ENCODE assay signal across 13 cellular contexts in the genomic region with DNA sequence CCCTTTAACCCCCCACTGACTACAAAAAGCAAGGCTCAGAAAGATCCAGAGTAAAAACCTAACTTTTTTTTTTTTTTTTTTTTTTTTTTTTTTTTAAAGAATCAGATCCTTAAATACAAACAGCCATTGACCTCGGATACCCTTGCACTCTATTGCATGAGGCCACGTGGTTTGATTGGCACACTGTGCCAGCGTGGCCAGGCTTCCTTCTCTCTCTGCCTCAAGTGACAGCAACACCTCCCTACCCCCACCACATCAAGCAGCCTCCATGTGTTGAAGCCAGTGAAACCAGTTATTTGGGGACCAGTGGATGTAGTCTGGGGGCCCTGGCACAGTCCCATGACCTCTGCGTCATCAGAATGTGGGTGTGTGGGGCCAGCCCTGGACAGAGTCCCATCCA.
DNase-seq lines count a peak whose midpoint lies in the region; ATAC-seq and TF ChIP-seq lines count a peak whose summit lies in the region.
"Had no signal": no experiment of that assay in that cellular context is flagged by ENCODE, and none has a peak within 500 bp of the region (broad histone marks: within the 10 kb centered on the region; RNA-seq: fewer than 3 reads in every experiment).

No MANE protein-coding gene starts in this region.

- H3K27me3 Mint-ChIP-seq in activated T-helper 17 cell treated with anti-CD3 and anti-CD28 coated beads, Interleukin-2, amount 50 U/mL, for 72 hours: no peaks in the 10 kb centered on the region
- H3K27me3 Mint-ChIP-seq: natural killer cell treated with Interleukin-12 subunit alpha and Interleukin-12 subunit beta and Interleukin-15 and Interleukin-18, amount 100 ng/mL, for 72 hours had no signal

- ATAC-seq in activated T-helper 17 cell treated with anti-CD3 and anti-CD28 coated beads, Interleukin-2, amount 50 U/mL, for 72 hours (replicated peaks): no peak
- ATAC-seq in left colon (peak; percentile 71), gastrocnemius medialis (peak in 1 of 2 donors; percentile 47)
- ATAC-seq: natural killer cell treated with Interleukin-12 subunit alpha and Interleukin-12 subunit beta and Interleukin-15 and Interleukin-18, amount 100 ng/mL, for 72 hours had no signal

- no peaks in the 10 kb centered on the region for H3K9me3 Mint-ChIP-seq in activated T-helper 17 cell treated with anti-CD3 and anti-CD28 coated beads, Interleukin-2, amount 50 U/mL, for 72 hours
- H3K9me3 Mint-ChIP-seq: natural killer cell treated with Interleukin-12 subunit alpha and Interleukin-12 subunit beta and Interleukin-15 and Interleukin-18, amount 100 ng/mL, for 72 hours had no signal

- H3K36me3 ChIP-seq in gastrocnemius medialis (peaks cover 0 to 13% of the 10 kb centered on the region in 2 donors), A673 (ENCODE audit: insufficient read depth, low read length, poor library complexity, severe bottlenecking) (no peaks in the 10 kb centered on the region)

- POLR2A ChIA-PET in A673 (lab: Charles Lee; ENCODE audit: low non-redundant PET): no interaction called here

- H3K4me1 ChIP-seq in gastrocnemius medialis: peaks cover 22 to 24% of the 10 kb centered on the region in 2 donors
- no peaks in the 10 kb centered on the region for H3K4me1 ChIP-seq in A673 (ENCODE audit: insufficient read depth, low read length, poor library complexity, severe bottlenecking)

- H3K36me3 Mint-ChIP-seq in activated T-helper 17 cell treated with anti-CD3 and anti-CD28 coated beads, Interleukin-2, amount 50 U/mL, for 72 hours (ENCODE audit: low read depth): peaks cover 77% of the 10 kb centered on the region

- peak overlapping the region; percentile 50 for H3K27ac Mint-ChIP-seq in activated T-helper 17 cell treated with anti-CD3 and anti-CD28 coated beads, Interleukin-2, amount 50 U/mL, for 72 hours

- no peak overlapping the region for H3K4me3 Mint-ChIP-seq in activated T-helper 17 cell treated with anti-CD3 and anti-CD28 coated beads, Interleukin-2, amount 50 U/mL, for 72 hours
- H3K4me3 Mint-ChIP-seq: natural killer cell treated with Interleukin-12 subunit alpha and Interleukin-12 subunit beta and Interleukin-15 and Interleukin-18, amount 100 ng/mL, for 72 hours had no signal

- CTCF ChIA-PET in A673 (lab: Charles Lee): no interaction called here

- TF ChIP-seq POLR2A in gastrocnemius medialis (IDR thresholded peaks at IDR 0.05): no peak

- no peaks in the 10 kb centered on the region for H3K9me3 ChIP-seq in gastrocnemius medialis
- H3K9me3 ChIP-seq in A673 (ENCODE audit: low read depth, low read length, poor library complexity, severe bottlenecking): no peaks in the 10 kb centered on the region

- BruUV-seq in A673 (replicated peaks; lab: Mats Ljungman, UMichigan): no TSS peak

- H3K4me1 Mint-ChIP-seq in activated T-helper 17 cell treated with anti-CD3 and anti-CD28 coated beads, Interleukin-2, amount 50 U/mL, for 72 hours: peaks cover 4% of the 10 kb centered on the region

- H3K4me3 ChIP-seq in gastrocnemius medialis: no peak overlapping the region
- no peak overlapping the region for H3K4me3 ChIP-seq in A673 (ENCODE audit: low read depth, low read length, poor library complexity, severe bottlenecking)

- in situ Hi-C loops in gastrocnemius medialis (cut with MboI; ENCODE audit: low sequenced_read_pairs in 4 of 4): loop anchor here in 2 of 4 donors (25.0 kb wide), 1 partner anchor 126 kb away; the partner anchor contains the start of gene ANKH (in 2 of the 2)

- H3K27ac ChIP-seq in gastrocnemius medialis (peak overlapping the region; percentile 26 to 75 (median 61)), A673 (ENCODE audit: low read depth, low read length, poor library complexity, severe bottlenecking) (no peak overlapping the region)
- H3K27ac ChIP-seq: 22Rv1 had no signal

- TF ChIP-seq CTCF in gastrocnemius medialis (IDR thresholded peaks at IDR 0.05 in 4 of 5, conservative IDR thresholded peaks at IDR 0.05 in 1 of 5) (no peak), A673 (conservative IDR thresholded peaks at IDR 0.05; ENCODE audit: low read depth, low read length) (no peak)

- DNase-seq in NCI-H2171 (lab: John Stamatoyannopoulos, UW): peak; percentile 7
- no peak for DNase-seq in NCI-H2171 treated with DMSO at 0.1 percent for 48 hours (lab: John Stamatoyannopoulos, UW)
- DNase-seq in left colon: no peak
- peak in 1 of 2 donors; percentile 58 for DNase-seq in gastrocnemius medialis
- no peak for DNase-seq in NCI-H2029 treated with DMSO at 0.1 percent for 48 hours (lab: John Stamatoyannopoulos, UW)
- DNase-seq in A673 (ENCODE audit: low spot score): no peak
- no peak for DNase-seq in kidney tubule cell (ENCODE audit: low spot score)
- DNase-seq: dermis blood vessel endothelial cell; NCI-H1417 treated with DMSO at 0.1 percent for 48 hours; stimulated activated CD4-positive, alpha-beta T cell treated with anti-CD3 and anti-CD28 coated beads, Interleukin-4, amount 100 ng/mL, for 4 hours had no signal

- intact Hi-C loops in left colon (cut with DNase I, micrococcal nuclease): no loop called here
- intact Hi-C loops in gastrocnemius medialis (cut with DNase I; ENCODE audit: low total_unique reads): no loop called here
- intact Hi-C loops in A673 (cut with micrococcal nuclease; ENCODE audit: unreplicated experiment): no loop called here

- H3K27me3 ChIP-seq in gastrocnemius medialis (no peaks in the 10 kb centered on the region), A673 (replicated peaks; ENCODE audit: insufficient read depth, low read depth, low read length, poor library complexity) (no peaks in the 10 kb centered on the region)
